Comparison of ENCODE assay signal across 34 cellular contexts in the genomic region with DNA sequence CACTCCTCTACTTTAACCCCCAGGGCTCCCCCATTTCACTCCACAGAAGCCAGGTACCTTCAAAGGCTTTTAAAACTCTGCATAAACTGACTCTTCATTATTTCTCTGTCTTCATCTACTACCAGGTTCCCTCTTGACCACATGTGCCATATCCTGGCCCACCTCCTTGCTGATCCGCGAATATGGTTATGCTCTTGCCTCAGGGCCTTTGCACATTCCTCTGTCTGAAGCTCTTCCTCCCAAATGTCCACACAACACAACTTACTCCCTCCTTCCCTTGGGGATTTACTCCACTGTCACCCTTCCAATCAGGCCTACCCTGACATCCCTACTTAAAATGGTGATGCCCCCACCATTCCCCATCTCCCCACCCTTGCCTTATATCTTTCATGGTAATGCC.
"Had no signal": no experiment of that assay in that cellular context is flagged by ENCODE, and none has a peak within 500 bp of the region (broad histone marks: within the 10 kb centered on the region; RNA-seq: fewer than 3 reads in every experiment).

No MANE protein-coding gene starts in this region.

- H3K4me1 Mint-ChIP-seq: activated B cell treated with CpG ODN at 0.5 μM for 24 hours; activated T-helper 17 cell treated with anti-CD3 and anti-CD28 coated beads, Interleukin-2, amount 50 U/mL, for 72 hours; central memory CD8-positive, alpha-beta T cell had no signal

- H3K4me3 ChIP-seq: coronary artery, dorsolateral prefrontal cortex, gastrocnemius medialis, heart left ventricle had no signal

- ATAC-seq: activated CD4-positive, CD25-positive, alpha-beta regulatory T cell treated with anti-CD3 and anti-CD28 coated beads, Interleukin-2, amount 50 U/mL, for 24 hours; activated CD8-positive, alpha-beta T cell treated with anti-CD3 and anti-CD28 coated beads for 36 hours; activated T-cell treated with anti-CD3 and anti-CD28 coated beads, Interleukin-2, amount 50 U/mL, for 4 hours; activated T-helper 17 cell treated with anti-CD3 and anti-CD28 coated beads, Interleukin-2, amount 50 U/mL, for 72 hours; esophagus mucosa; gastrocnemius medialis; heart left ventricle; T-helper 17 cell had no signal

- H3K27me3 Mint-ChIP-seq: activated B cell treated with CpG ODN at 0.5 μM for 24 hours; activated naive CD8-positive, alpha-beta T cell; activated T-helper 17 cell treated with anti-CD3 and anti-CD28 coated beads, Interleukin-2, amount 50 U/mL, for 72 hours had no signal

- FAIRE-seq: astrocyte, bronchial epithelial cell had no signal

- H3K36me3 ChIP-seq: brain microvascular endothelial cell, gastrocnemius medialis, heart left ventricle, WERI-Rb-1 had no signal

- H3K27ac Mint-ChIP-seq: activated B cell treated with CpG ODN at 0.5 μM for 24 hours; activated CD8-positive, alpha-beta T cell treated with anti-CD3 and anti-CD28 coated beads for 36 hours; activated naive CD8-positive, alpha-beta T cell; activated T-helper 17 cell treated with anti-CD3 and anti-CD28 coated beads, Interleukin-2, amount 50 U/mL, for 72 hours; dendritic cell treated with granulocyte-macrophage colony-stimulating factor and Interleukin-4, amounts not matched to agents 40 ng/mL and 50 ng/mL, for 4 days; endodermal cell; T-helper 17 cell; T-helper 2 cell treated with Interferon-gamma antibody and Interleukin-4, amounts not matched to agents 5 μg/mL and 100 μg/mL, for 36 hours had no signal

- DNase-seq: activated B cell treated with CpG ODN at 0.5 μM for 24 hours; activated CD4-positive, alpha-beta T cell treated with anti-CD3 and anti-CD28 coated beads for 48 hours; activated CD4-positive, alpha-beta T cell treated with anti-CD3 and anti-CD28 coated beads, Interleukin-2, amount 50 U/mL, for 1 hour; activated CD4-positive, alpha-beta T cell treated with anti-CD3 and anti-CD28 coated beads, Interleukin-2, amount 50 U/mL, for 48 hours; activated CD8-positive, alpha-beta memory T cell treated with anti-CD3 and anti-CD28 coated beads for 24 hours; activated CD8-positive, alpha-beta T cell treated with anti-CD3 and anti-CD28 coated beads for 36 hours; activated effector memory CD4-positive, alpha-beta T cell treated with Interleukin-2 at 50 U/mL for 16 hours; activated gamma-delta T cell treated with Interleukin-2 at 50 U/mL for 16 hours; activated naive CD4-positive, alpha-beta T cell treated with anti-CD3 and anti-CD28 coated beads, Interleukin-2, amount 50 U/mL, for 16 hours; activated naive CD4-positive, alpha-beta T cell treated with Interleukin-2 at 50 U/mL for 16 hours; activated T-cell treated with anti-CD3 and anti-CD28 coated beads, Interleukin-2, amount 50 U/mL, for 4 hours; amniotic stem cell; anterior cingulate cortex; brain microvascular endothelial cell; dorsolateral prefrontal cortex; effector memory CD4-positive, alpha-beta T cell; endodermal cell; foreskin fibroblast; gastrocnemius medialis; glutamatergic neuron; heart left ventricle; T-helper 17 cell; T1000; WERI-Rb-1 had no signal

- H3K9me3 ChIP-seq: gastrocnemius medialis, heart left ventricle had no signal

- H3K4me1 ChIP-seq: gastrocnemius medialis, heart left ventricle had no signal

- H3K27ac ChIP-seq: brain microvascular endothelial cell, coronary artery, dorsolateral prefrontal cortex, gastrocnemius medialis, heart left ventricle, WERI-Rb-1 had no signal

- H3K9me3 Mint-ChIP-seq: activated CD8-positive, alpha-beta T cell treated with anti-CD3 and anti-CD28 coated beads for 36 hours; central memory CD8-positive, alpha-beta T cell had no signal

- H3K27me3 ChIP-seq: brain microvascular endothelial cell, dorsolateral prefrontal cortex, gastrocnemius medialis, heart left ventricle had no signal

- H3K4me3 Mint-ChIP-seq: activated B cell treated with CpG ODN at 0.5 μM for 24 hours; activated CD8-positive, alpha-beta T cell treated with anti-CD3 and anti-CD28 coated beads for 36 hours; activated naive CD8-positive, alpha-beta T cell; activated T-cell treated with anti-CD3 and anti-CD28 coated beads, Interleukin-2, amount 50 U/mL, for 4 hours; activated T-helper 17 cell treated with anti-CD3 and anti-CD28 coated beads, Interleukin-2, amount 50 U/mL, for 72 hours; central memory CD8-positive, alpha-beta T cell; dendritic cell treated with granulocyte-macrophage colony-stimulating factor and Interleukin-4, amounts not matched to agents 40 ng/mL and 50 ng/mL, for 4 days; endodermal cell; T-helper 17 cell; T-helper 2 cell treated with Interferon-gamma antibody and Interleukin-4, amounts not matched to agents 5 μg/mL and 100 μg/mL, for 36 hours had no signal
